ENCODE assay signal across 14 cellular contexts in genomic region chr11:100860318-100860896, GRCh38.
A peak's percentile ranks its signal among the peaks of the same experiment; 100 is the strongest.
DNase-seq lines count a peak whose midpoint lies in the region; ATAC-seq, FAIRE-seq and TF ChIP-seq lines count a peak whose summit lies in the region.
"Had no signal": no experiment of that assay in that cellular context is flagged by ENCODE, and none has a peak within 500 bp of the region (broad histone marks: within the 10 kb centered on the region; RNA-seq: fewer than 3 reads in every experiment).

No MANE protein-coding gene starts in this region.

- H3K4me3 ChIP-seq in liver (ENCODE audit: low read depth in 1 of 3, low read length in 3 of 3) (no peak overlapping the region), HepG2 (replicated peaks in 1 of 3; ENCODE audit: insufficient read depth in 1 of 3, low read depth in 2 of 3, low read length in 3 of 3) (no peak overlapping the region), hepatocyte (no peak overlapping the region), stomach (no peak overlapping the region)
- H3K4me3 ChIP-seq: BLaER1, HAP-1 had no signal

- in situ Hi-C loops in HepG2 (cut with HindIII; ENCODE audit: extremely low pct_ligation_motif_present, low pct_unique_long_range_greater_than_20kb) = no loop called here

- no peaks in the 10 kb centered on the region for H3K9me2 ChIP-seq in hepatocyte (replicated peaks; ENCODE audit: insufficient read depth)

- no peak for DNase-seq in HepG2 (ENCODE audit: low spot score)
- DNase-seq in WTC11 (ENCODE audit: low spot score) = no peak
- no peak for DNase-seq in hepatocyte (ENCODE audit: low spot score)
- DNase-seq in stomach = no peak
- DNase-seq: 8988T; AML-193; CD4-positive, CD25-positive, alpha-beta regulatory T cell; DMS 273 treated with DMSO at 0.1 percent for 48 hours had no signal

- H4K20me1 ChIP-seq in HepG2 (ENCODE audit: insufficient read depth, low read length) = no peaks in the 10 kb centered on the region
- H4K20me1 ChIP-seq in hepatocyte (ENCODE audit: insufficient read depth, poor library complexity, severe bottlenecking) = no peaks in the 10 kb centered on the region
- H4K20me1 ChIP-seq: BLaER1 had no signal

- FAIRE-seq in HepG2 (lab: Jason Lieb, UNC) = no peak

- H3K9ac ChIP-seq in liver (ENCODE audit: low read depth in 1 of 2, low read length in 2 of 2) (no peak overlapping the region), HepG2 (ENCODE audit: insufficient read depth, low read depth, low read length) (no peak overlapping the region)
- H3K9ac ChIP-seq: BLaER1 had no signal

- ATAC-seq in HepG2 = no peak
- peak; percentile 51 for ATAC-seq in WTC11
- ATAC-seq in HG02970 (IDR thresholded peaks at IDR 0.05; ENCODE audit: low FRiP score, unreplicated experiment) = no peak
- no peak for ATAC-seq in HG02678 (IDR thresholded peaks at IDR 0.05; ENCODE audit: unreplicated experiment)
- no peak for ATAC-seq in HG03097 (IDR thresholded peaks at IDR 0.05; ENCODE audit: low FRiP score, unreplicated experiment)

- TF ChIP-seq CTCF in liver (IDR thresholded peaks at IDR 0.05; ENCODE audit: low read depth, low read length, missing input control) (no peak), HepG2 (CRISPR knock-in tag; IDR thresholded peaks at IDR 0.05) (no peak), WTC11 (IDR thresholded peaks at IDR 0.05) (no peak), hepatocyte (IDR thresholded peaks at IDR 0.05; ENCODE audit: poor library complexity) (no peak), stomach (IDR thresholded peaks at IDR 0.05) (no peak)

- CTCF ChIA-PET in HepG2 (lab: Yijun Ruan, JAX; ENCODE audit: low intra/inter-chr PET ratio, low total read pairs) = no interaction called here
- CTCF ChIA-PET in WTC11 (lab: Charles Lee) = no interaction called here

- TF ChIP-seq RAD21 in liver (IDR thresholded peaks at IDR 0.05) (no peak), HepG2 (CRISPR knock-in tag; IDR thresholded peaks at IDR 0.05) (no peak)

- H3K36me3 ChIP-seq in liver (ENCODE audit: control insufficient read depth in 4 of 4, insufficient read depth in 3 of 4, low read depth in 1 of 4, low read length in 3 of 4) = no peaks in the 10 kb centered on the region
- no peaks in the 10 kb centered on the region for H3K36me3 ChIP-seq in HepG2 (replicated peaks in 1 of 2; ENCODE audit: control insufficient read depth in 1 of 2, insufficient read depth in 2 of 2, low read length in 2 of 2)
- H3K36me3 ChIP-seq in hepatocyte (replicated peaks; ENCODE audit: insufficient read depth, low read depth) = no peaks in the 10 kb centered on the region
- no peaks in the 10 kb centered on the region for H3K36me3 ChIP-seq in stomach
- H3K36me3 ChIP-seq: BLaER1, HAP-1 had no signal

- no peaks in the 10 kb centered on the region for H3K79me2 ChIP-seq in HepG2 (ENCODE audit: insufficient read depth, low read length)
- H3K79me2 ChIP-seq in hepatocyte = peaks cover 5% of the 10 kb centered on the region

- peak overlapping the region; percentile 78 for H3K27ac Mint-ChIP-seq in WTC11
- H3K27ac Mint-ChIP-seq: CD4-positive, CD25-positive, alpha-beta regulatory T cell had no signal

- no peaks in the 10 kb centered on the region; the same call in 1 of the 2 replicates for H3K36me3 Mint-ChIP-seq in WTC11
- H3K36me3 Mint-ChIP-seq: CD4-positive, CD25-positive, alpha-beta regulatory T cell had no signal

- TF ChIP-seq EP300 in HepG2 (IDR thresholded peaks at IDR 0.05; ENCODE audit: low read depth in 2 of 2, low read length in 2 of 2) = no peak
- no peak for TF ChIP-seq EP300 in HepG2 (CRISPR knock-in tag; IDR thresholded peaks at IDR 0.05; ENCODE audit: borderline replicate concordance)
- TF ChIP-seq EP300 in stomach (IDR thresholded peaks at IDR 0.05) = no peak

- BruUV-seq in HepG2 (replicated peaks; lab: Mats Ljungman, UMichigan) = no TSS peak

- H3K4me3 Mint-ChIP-seq in WTC11 = peak overlapping the region; percentile 18
- H3K4me3 Mint-ChIP-seq: CD4-positive, CD25-positive, alpha-beta regulatory T cell had no signal

- H3K4me1 ChIP-seq in liver (ENCODE audit: control insufficient read depth in 4 of 4, insufficient read depth in 4 of 4, low read length in 3 of 4) (peaks cover 0 to 11% (median 2%) of the 10 kb centered on the region in 4 donors), HepG2 (ENCODE audit: insufficient read depth, low read length) (no peaks in the 10 kb centered on the region), hepatocyte (ENCODE audit: insufficient read depth) (peaks cover 13% of the 10 kb centered on the region), stomach (peaks cover 18 to 47% (median 32%) of the 10 kb centered on the region in 4 donors)

- intact Hi-C loops in HepG2 (cut with micrococcal nuclease; ENCODE audit: unreplicated experiment) = no loop called here
- intact Hi-C loops in stomach (cut with DNase I; ENCODE audit: low total_unique reads) = no loop called here

- no peak overlapping the region for H2AFZ ChIP-seq in HepG2 (ENCODE audit: low read length)
- no peak overlapping the region for H2AFZ ChIP-seq in hepatocyte

- H3K9me3 Mint-ChIP-seq in WTC11 = no peaks in the 10 kb centered on the region

- H3K27ac ChIP-seq in liver (ENCODE audit: low read depth in 1 of 2, low read length in 2 of 2) (no peak overlapping the region), HepG2 (ENCODE audit: extremely low read length, insufficient read depth, low read length) (no peak overlapping the region), hepatocyte (peak overlapping the region; percentile 20), stomach (peak overlapping the region; percentile 38 to 80 (median 69))
- H3K27ac ChIP-seq: BLaER1 had no signal

- H3K9me3 ChIP-seq in liver (ENCODE audit: control insufficient read depth in 4 of 4, low read length in 3 of 4) = no peaks in the 10 kb centered on the region
- H3K9me3 ChIP-seq in HepG2 (ENCODE audit: low read length) = no peaks in the 10 kb centered on the region
- no peaks in the 10 kb centered on the region for H3K9me3 ChIP-seq in hepatocyte (ENCODE audit: low read depth)
- no peaks in the 10 kb centered on the region for H3K9me3 ChIP-seq in stomach
- H3K9me3 ChIP-seq: BLaER1, HAP-1 had no signal

- TF ChIP-seq POLR2A in HepG2 (IDR thresholded peaks at IDR 0.05; ENCODE audit: insufficient read depth in 1 of 2, low read depth in 2 of 2, low read length in 2 of 2) (no peak), stomach (IDR thresholded peaks at IDR 0.05) (no peak)

- peaks cover 65% of the 10 kb centered on the region for H3K4me1 Mint-ChIP-seq in WTC11
- H3K4me1 Mint-ChIP-seq: CD4-positive, CD25-positive, alpha-beta regulatory T cell had no signal

- H3K4me2 ChIP-seq in HepG2 (ENCODE audit: low read depth, low read length) (no peak overlapping the region), hepatocyte (no peak overlapping the region)
- H3K4me2 ChIP-seq: BLaER1 had no signal

- WGBS in liver = 53% methylated on average over 3 of the region's 3 CpGs
- 45% methylated on average over 3 of the region's 3 CpGs for WGBS in HepG2 (ENCODE audit: low lambda C conversion rate)
- 82% methylated on average over 3 of the region's 3 CpGs for WGBS in hepatocyte (ENCODE audit: low lambda C conversion rate, missing lambda C conversion rate)
- 62 to 78% (median 69%) methylated on average over 3 of the region's 3 CpGs for WGBS in stomach, 5 donors

- no peaks in the 10 kb centered on the region for H3K27me3 Mint-ChIP-seq in WTC11 (ENCODE audit: low read depth)
- H3K27me3 Mint-ChIP-seq: CD4-positive, CD25-positive, alpha-beta regulatory T cell had no signal

- POLR2A ChIA-PET in HepG2 (lab: Yijun Ruan, JAX) (no interaction called here), WTC11 (lab: Charles Lee) (no interaction called here)

- H3K27me3 ChIP-seq in liver (ENCODE audit: control insufficient read depth in 4 of 4, insufficient read depth in 4 of 4, low read length in 3 of 4) = no peaks in the 10 kb centered on the region
- H3K27me3 ChIP-seq in HepG2 (ENCODE audit: control insufficient read depth in 1 of 2, insufficient read depth in 2 of 2, low read length in 2 of 2) = no peaks in the 10 kb centered on the region
- H3K27me3 ChIP-seq in hepatocyte = no peaks in the 10 kb centered on the region
- no peaks in the 10 kb centered on the region for H3K27me3 ChIP-seq in stomach
- H3K27me3 ChIP-seq: BLaER1 had no signal

TF ChIP-seq in liver, 16 proteins besides CTCF, POLR2A, EP300 and RAD21:
- TF ChIP-seq SP1 (IDR thresholded peaks at IDR 0.05) = peak; percentile 16
- peak; percentile 35 to 58 for TF ChIP-seq HNF4A (conservative IDR thresholded peaks at IDR 0.05)
- no peak for TF ChIP-seq EGR1 (IDR thresholded peaks at IDR 0.05; ENCODE audit: low read depth in 2 of 2)

TF ChIP-seq in HepG2, 621 proteins besides CTCF, POLR2A, EP300 and RAD21 (continues in another document):
- TF ChIP-seq ZNF282 (IDR thresholded peaks at IDR 0.05; ENCODE audit: partially characterized antibody) = no peak
- no peak for TF ChIP-seq ZNF160 (CRISPR knock-in tag; IDR thresholded peaks at IDR 0.05)
- no peak for TF ChIP-seq ZNF232 (CRISPR knock-in tag; IDR thresholded peaks at IDR 0.05; ENCODE audit: borderline replicate concordance)
- no peak for TF ChIP-seq SAFB2 (CRISPR knock-in tag; IDR thresholded peaks at IDR 0.05; ENCODE audit: borderline replicate concordance, low read depth)
- TF ChIP-seq DNMT1 (CRISPR knock-in tag; IDR thresholded peaks at IDR 0.05) = no peak
- no peak for TF ChIP-seq ZEB1 (IDR thresholded peaks at IDR 0.05; ENCODE audit: insufficient replicate concordance, low read depth)
- no peak for TF ChIP-seq TBL1XR1 (IDR thresholded peaks at IDR 0.05; ENCODE audit: borderline replicate concordance, low read length, partially characterized antibody)
- no peak for TF ChIP-seq ZNF572 (CRISPR knock-in tag; IDR thresholded peaks at IDR 0.05)
- no peak for TF ChIP-seq SMAD9 (CRISPR knock-in tag; IDR thresholded peaks at IDR 0.05)
- TF ChIP-seq KDM6A (CRISPR knock-in tag; IDR thresholded peaks at IDR 0.05; ENCODE audit: low read depth) = no peak

TF ChIP-seq in WTC11, 78 proteins besides CTCF, POLR2A, EP300 and RAD21 (continues in another document):
- TF ChIP-seq ZNF671 (CRISPR knock-in tag; IDR thresholded peaks at IDR 0.05) (no peak), USF1 (CRISPR knock-in tag; IDR thresholded peaks at IDR 0.05) (no peak), SP1 (CRISPR knock-in tag; conservative IDR thresholded peaks at IDR 0.05) (no peak), IRF1 (CRISPR knock-in tag; IDR thresholded peaks at IDR 0.05) (no peak), NFATC4 (CRISPR knock-in tag; IDR thresholded peaks at IDR 0.05) (no peak), ZNF416 (CRISPR knock-in tag; IDR thresholded peaks at IDR 0.05) (no peak)

Comparison
In these comparisons a context has a peak if more than half of its experiments do, and no peak if none do; other contexts are left out.
1. H3K27ac ChIP-seq: peak in hepatocyte (single experiment) and stomach (5 of 5); none in liver (0 of 2) and HepG2 (single experiment).